Comparison of ENCODE assay signal across 1 cellular context in the genomic region with DNA sequence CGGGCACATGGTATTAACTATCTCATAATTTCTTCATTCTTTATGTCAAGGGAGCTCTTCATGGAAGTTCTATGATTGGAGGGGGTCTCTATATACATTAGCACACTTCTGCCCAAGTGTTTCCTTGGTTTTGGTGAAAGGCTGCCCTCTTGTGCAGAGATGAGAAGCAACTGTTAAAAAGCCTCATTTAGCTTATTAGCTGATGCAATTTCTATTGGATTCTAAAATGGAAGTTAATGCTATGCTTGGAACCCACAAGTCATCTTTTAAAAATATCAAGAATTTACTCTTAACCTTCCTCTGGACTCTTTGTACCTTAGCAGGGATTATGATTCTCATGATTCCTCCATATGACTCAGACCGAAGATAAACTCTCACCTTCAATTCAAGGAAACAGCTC.
TF ChIP-seq lines count a peak whose summit lies in the region.

No MANE protein-coding gene starts in this region.

TF ChIP-seq in GM23338, 12 proteins besides CTCF, POLR2A, EP300 and RAD21 (continued from another document):
- TF ChIP-seq ZNF114 (CRISPR knock-in tag; IDR thresholded peaks at IDR 0.05) (no peak), ZNF331 (CRISPR knock-in tag; IDR thresholded peaks at IDR 0.05; ENCODE audit: low read depth) (no peak)
- TF ChIP-seq, protein P1, sequence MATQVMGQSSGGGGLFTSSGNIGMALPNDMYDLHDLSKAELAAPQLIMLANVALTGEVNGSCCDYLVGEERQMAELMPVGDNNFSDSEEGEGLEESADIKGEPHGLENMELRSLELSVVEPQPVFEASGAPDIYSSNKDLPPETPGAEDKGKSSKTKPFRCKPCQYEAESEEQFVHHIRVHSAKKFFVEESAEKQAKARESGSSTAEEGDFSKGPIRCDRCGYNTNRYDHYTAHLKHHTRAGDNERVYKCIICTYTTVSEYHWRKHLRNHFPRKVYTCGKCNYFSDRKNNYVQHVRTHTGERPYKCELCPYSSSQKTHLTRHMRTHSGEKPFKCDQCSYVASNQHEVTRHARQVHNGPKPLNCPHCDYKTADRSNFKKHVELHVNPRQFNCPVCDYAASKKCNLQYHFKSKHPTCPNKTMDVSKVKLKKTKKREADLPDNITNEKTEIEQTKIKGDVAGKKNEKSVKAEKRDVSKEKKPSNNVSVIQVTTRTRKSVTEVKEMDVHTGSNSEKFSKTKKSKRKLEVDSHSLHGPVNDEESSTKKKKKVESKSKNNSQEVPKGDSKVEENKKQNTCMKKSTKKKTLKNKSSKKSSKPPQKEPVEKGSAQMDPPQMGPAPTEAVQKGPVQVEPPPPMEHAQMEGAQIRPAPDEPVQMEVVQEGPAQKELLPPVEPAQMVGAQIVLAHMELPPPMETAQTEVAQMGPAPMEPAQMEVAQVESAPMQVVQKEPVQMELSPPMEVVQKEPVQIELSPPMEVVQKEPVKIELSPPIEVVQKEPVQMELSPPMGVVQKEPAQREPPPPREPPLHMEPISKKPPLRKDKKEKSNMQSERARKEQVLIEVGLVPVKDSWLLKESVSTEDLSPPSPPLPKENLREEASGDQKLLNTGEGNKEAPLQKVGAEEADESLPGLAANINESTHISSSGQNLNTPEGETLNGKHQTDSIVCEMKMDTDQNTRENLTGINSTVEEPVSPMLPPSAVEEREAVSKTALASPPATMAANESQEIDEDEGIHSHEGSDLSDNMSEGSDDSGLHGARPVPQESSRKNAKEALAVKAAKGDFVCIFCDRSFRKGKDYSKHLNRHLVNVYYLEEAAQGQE (IDR thresholded peaks at IDR 0.05; ENCODE audit: unreplicated experiment), result no peak
TF ChIP-seq in GM23338: peak in this region for 0.
